8 cellular contexts compared by ENCODE assay signal in the genomic region with DNA sequence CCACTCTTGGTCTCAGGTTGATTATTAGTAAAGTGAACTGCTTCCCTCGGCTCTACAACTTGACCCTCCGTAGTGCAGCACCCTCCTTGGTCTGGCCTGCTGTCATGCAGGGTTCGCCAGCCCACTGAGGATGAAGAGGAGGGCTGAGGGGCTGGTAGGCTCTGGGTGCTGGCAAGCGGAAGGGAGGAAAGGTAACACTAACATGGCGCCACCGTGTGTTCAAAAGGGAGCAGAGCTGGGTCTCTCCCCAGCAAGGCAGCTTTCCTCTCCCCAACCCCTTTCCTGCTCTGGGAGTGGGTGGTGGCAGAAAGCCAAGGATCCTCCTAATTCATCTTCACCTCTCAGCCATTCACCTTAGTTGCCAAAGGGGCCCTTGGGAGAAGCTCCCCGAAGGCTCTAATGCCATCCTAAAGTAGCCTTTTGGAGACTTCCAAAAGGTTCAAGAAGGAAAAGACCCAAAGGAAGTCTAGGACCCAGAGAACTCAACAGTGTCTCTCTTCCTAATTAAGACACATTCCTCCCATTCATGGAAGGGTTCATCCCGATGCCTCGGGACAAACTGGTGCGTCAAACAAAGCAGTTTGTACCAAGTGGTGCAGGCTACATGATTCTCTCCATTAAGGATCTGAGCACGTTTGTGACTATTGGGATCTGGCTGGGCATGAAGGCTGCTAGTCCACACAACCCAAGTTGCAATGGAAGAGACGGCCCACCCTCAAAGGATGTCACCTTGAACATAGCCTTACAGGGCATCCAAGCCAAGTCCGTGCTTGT.
DNase-seq lines count a peak whose midpoint lies in the region; ATAC-seq and TF ChIP-seq lines count a peak whose summit lies in the region.

No MANE protein-coding gene starts in this region.

- 50% methylated on average over 13 of the region's 13 CpGs for WGBS in prostate gland

- intact Hi-C loops in prostate gland (cut with DNase I) = loop anchor here (1.0 to 10.0 kb wide), 3 partner anchors 105 to 412 kb away; a partner anchor contains a TSS

- no peaks in the 10 kb centered on the region for H3F3A ChIP-seq in Loucy (ENCODE audit: low read depth)

- no peak for TF ChIP-seq POLR2A in prostate gland (IDR thresholded peaks at IDR 0.05)

- no peaks in the 10 kb centered on the region for H3K9me2 ChIP-seq in Loucy (replicated peaks; ENCODE audit: low read depth, low read length)

- H3K79me2 ChIP-seq in Loucy (ENCODE audit: insufficient read depth, low read length) = no peaks in the 10 kb centered on the region

- H3K27ac ChIP-seq in prostate gland = peak overlapping the region in 1 of 2 donors; percentile 45

- H3K9me3 ChIP-seq in Loucy (ENCODE audit: insufficient read depth, low read depth, low read length) (no peaks in the 10 kb centered on the region), prostate gland (no peaks in the 10 kb centered on the region)

- H3K4me2 ChIP-seq in Loucy (ENCODE audit: low read depth, low read length, poor library complexity, severe bottlenecking) = no peak overlapping the region

- H4K20me1 ChIP-seq in Loucy (ENCODE audit: insufficient read depth, low read length, poor library complexity, severe bottlenecking) = no peaks in the 10 kb centered on the region

- ATAC-seq in GM21528 (IDR thresholded peaks at IDR 0.05; ENCODE audit: low FRiP score, unreplicated experiment) = no peak

- H3K9ac ChIP-seq in Loucy (ENCODE audit: low read depth, low read length, poor library complexity, severe bottlenecking) = no peak overlapping the region

- H3K36me3 ChIP-seq in Loucy (ENCODE audit: insufficient read depth, low read length) (no peaks in the 10 kb centered on the region), prostate gland (no peaks in the 10 kb centered on the region)

- H3K4me3 ChIP-seq in Loucy (ENCODE audit: low read length, poor library complexity, severe bottlenecking) (no peak overlapping the region), prostate gland (no peak overlapping the region)

- H3K27me3 ChIP-seq in Loucy (ENCODE audit: insufficient read depth, low read length, poor library complexity, severe bottlenecking) = no peaks in the 10 kb centered on the region
- no peaks in the 10 kb centered on the region for H3K27me3 ChIP-seq in prostate gland (replicated peaks; ENCODE audit: insufficient read depth)

- peak; percentile 30 for DNase-seq in NCI-H2171 treated with DMSO at 0.1 percent for 48 hours (lab: John Stamatoyannopoulos, UW)
- no peak for DNase-seq in NCI-H2171 (lab: John Stamatoyannopoulos, UW)
- peak; percentile 67 for DNase-seq in SHP77 treated with DMSO at 0.1 percent for 48 hours (lab: John Stamatoyannopoulos, UW)
- peak in 3 of 4 experiments; percentile 20 to 57 (median 22) for DNase-seq in activated naive CD4-positive, alpha-beta T cell (lab: John Stamatoyannopoulos, UW)
- DNase-seq in glomerular visceral epithelial cell (ENCODE audit: extremely low spot score) = peak; percentile 56
- DNase-seq in prostate gland (ENCODE audit: low spot score) = peak; percentile 56

- no peak overlapping the region for H2AFZ ChIP-seq in Loucy (ENCODE audit: low read length)

- H3K4me1 ChIP-seq in Loucy (ENCODE audit: insufficient read depth, low read length, poor library complexity, severe bottlenecking) (no peaks in the 10 kb centered on the region), prostate gland (replicated peaks) (peaks cover 3% of the 10 kb centered on the region)

- TF ChIP-seq CTCF in Loucy (conservative IDR thresholded peaks at IDR 0.05; ENCODE audit: low read length) (peak; percentile 81), prostate gland (IDR thresholded peaks at IDR 0.05) (peak; percentile 34 to 78 (median 69))
